In genomic region chr2:24825883-24826800, GRCh38 we compare ENCODE assay signal across 8 cellular contexts. TPM values are rescaled to one million over a fixed set of nuclear protein-coding genes. Genes with fewer than 3 reads are reported as not detected.
A peak's percentile ranks its signal among the peaks of the same experiment; 100 is the strongest.
DNase-seq lines count a peak whose midpoint lies in the region; TF ChIP-seq lines count a peak whose summit lies in the region.
"Had no signal": no experiment of that assay in that cellular context is flagged by ENCODE, and none has a peak within 500 bp of the region (broad histone marks: within the 10 kb centered on the region; RNA-seq: fewer than 3 reads in every experiment).

No MANE protein-coding gene starts in this region.

- TF ChIP-seq CTCF in GM10266 (IDR thresholded peaks at IDR 0.05; ENCODE audit: control insufficient read depth, insufficient read depth, low read depth, missing control alignments) (no peak), OCI-LY7 (conservative IDR thresholded peaks at IDR 0.05; ENCODE audit: low read length) (no peak), sigmoid colon (IDR thresholded peaks at IDR 0.05) (no peak)

- H3K36me3 ChIP-seq in OCI-LY7 (ENCODE audit: insufficient read depth, low read length), result peaks cover 69% of the 10 kb centered on the region
- H3K36me3 ChIP-seq in sigmoid colon, result no peaks in the 10 kb centered on the region

- POLR2A ChIA-PET in OCI-LY7 (lab: Charles Lee), result interaction anchor here (0.6 to 1.3 kb wide), 4 partner anchors 9 to 372 kb away, joined by 3 to 4 read pairs (median 3); partner anchors contain the start of genes CENPO and PTRHD1

- no peak overlapping the region for H2AFZ ChIP-seq in OCI-LY7 (ENCODE audit: low read length)

- H3K4me2 ChIP-seq in OCI-LY7 (ENCODE audit: low read length), result peak overlapping the region; percentile 31; the same call in 1 of the 2 replicates

- DNase-seq in GM10266 (ENCODE audit: extremely low spot score) (peak; percentile 29), OCI-LY7 (ENCODE audit: low spot score) (peak; percentile 25), dermis blood vessel endothelial cell (peak; percentile 40), sigmoid colon (peak; percentile 57), cerebellar cortex (ENCODE audit: low spot score) (no peak), GM19238 (ENCODE audit: insufficient read length, low spot score) (no peak), NCI-H2029 treated with DMSO at 0.1 percent for 48 hours (lab: John Stamatoyannopoulos, UW) (no peak)
- DNase-seq: NCI-H345 had no signal

- WGBS in sigmoid colon, 2 donors, result 86 to 88% methylated on average over 16 of the region's 16 CpGs

- H3K27me3 ChIP-seq in sigmoid colon, result no peaks in the 10 kb centered on the region

- CTCF ChIA-PET in OCI-LY7 (lab: Charles Lee; ENCODE audit: unreplicated experiment), result interaction anchor here (1.6 kb wide), 1 partner anchor 303 kb away, joined by 3 read pairs; no protein-coding TSS in a partner anchor

- no peak for TF ChIP-seq POLR2A in sigmoid colon (IDR thresholded peaks at IDR 0.05)

- H3K4me1 ChIP-seq in OCI-LY7 (ENCODE audit: insufficient read depth, low read length, poor library complexity, severe bottlenecking) (peaks cover 20% of the 10 kb centered on the region), sigmoid colon (peaks cover 0 to 10% (median 8%) of the 10 kb centered on the region in 4 donors)

- TF ChIP-seq EP300 in sigmoid colon (IDR thresholded peaks at IDR 0.05), result no peak

- H3K9me2 ChIP-seq in OCI-LY7 (ENCODE audit: insufficient read depth, low read length), result no peaks in the 10 kb centered on the region

- H3K27ac ChIP-seq in OCI-LY7 (ENCODE audit: low read depth, low read length, poor library complexity, severe bottlenecking) (peak overlapping the region; percentile 14), sigmoid colon (no peak overlapping the region)

- intact Hi-C loops in OCI-LY7 (cut with micrococcal nuclease; ENCODE audit: unreplicated experiment) (loop anchor here (1.0 to 5.0 kb wide), 3 partner anchors 213 to 335 kb away; partner anchors contain the start of gene NCOA1), sigmoid colon (cut with DNase I) (no loop called here)

- H3K79me2 ChIP-seq in OCI-LY7 (ENCODE audit: insufficient read depth, low read depth, low read length), result no peaks in the 10 kb centered on the region

- no peaks in the 10 kb centered on the region; the same call in 1 of the 2 replicates for H4K20me1 ChIP-seq in OCI-LY7 (ENCODE audit: insufficient read depth, low read length)

- H3K9me3 ChIP-seq in OCI-LY7 (ENCODE audit: low read length) (no peaks in the 10 kb centered on the region), sigmoid colon (no peaks in the 10 kb centered on the region)

- no TSS peak for BruUV-seq in OCI-LY7 (replicated peaks; lab: Mats Ljungman, UMichigan)

- H3K4me3 ChIP-seq in OCI-LY7 (ENCODE audit: low read depth, low read length, poor library complexity, severe bottlenecking), result no peak overlapping the region
- no peak overlapping the region for H3K4me3 ChIP-seq in sigmoid colon

RNA-seq across cellular contexts. Expression of gene CENPO, which starts 32.9 kb away (rescaled TPM):
- 52.4 and 53.6 TPM in 2 replicates for total RNA-seq in OCI-LY7 (2014; rRNA removed; shearing (Covaris generic))
- total RNA-seq in OCI-LY7 (2022) (59.2 and 65.1 TPM in 2 replicates), dermis blood vessel endothelial cell (11.6 and 24.9 TPM in 2 replicates), sigmoid colon (1 to 10 TPM in 2 of 4 donors, under 1 TPM in 2; 0.49 to 5.7 (median 1.7) TPM)
- 10 to 100 TPM in 1 of 3 donors, 1 to 10 TPM in 2; 4.9 to 10.4 (median 6.0) TPM for polyA plus RNA-seq in sigmoid colon

RNA-seq across cellular contexts. Expression of gene PTRHD1, which starts 33.0 kb away (rescaled TPM):
- total RNA-seq in OCI-LY7 (2014; rRNA removed; shearing (Covaris generic)), result 44.8 and 55.0 TPM in 2 replicates
- total RNA-seq in OCI-LY7 (2022) (41.5 and 43.9 TPM in 2 replicates), dermis blood vessel endothelial cell (22.2 and 41.9 TPM in 2 replicates), sigmoid colon (10 to 100 TPM; 10.5 to 36.0 (median 14.2) TPM)
- 10 to 100 TPM; 35.5 to 56.4 (median 55.3) TPM for polyA plus RNA-seq in sigmoid colon

Comparison
In these comparisons a context has a peak if more than half of its experiments do, and no peak if none do; other contexts are left out.
1. DNase-seq: peak in GM10266 (single experiment), OCI-LY7 (single experiment), dermis blood vessel endothelial cell (single experiment) and sigmoid colon (single experiment); none in cerebellar cortex (single experiment), GM19238 (single experiment) and NCI-H2029 treated with DMSO at 0.1 percent for 48 hours (single experiment).